In the genomic region with DNA sequence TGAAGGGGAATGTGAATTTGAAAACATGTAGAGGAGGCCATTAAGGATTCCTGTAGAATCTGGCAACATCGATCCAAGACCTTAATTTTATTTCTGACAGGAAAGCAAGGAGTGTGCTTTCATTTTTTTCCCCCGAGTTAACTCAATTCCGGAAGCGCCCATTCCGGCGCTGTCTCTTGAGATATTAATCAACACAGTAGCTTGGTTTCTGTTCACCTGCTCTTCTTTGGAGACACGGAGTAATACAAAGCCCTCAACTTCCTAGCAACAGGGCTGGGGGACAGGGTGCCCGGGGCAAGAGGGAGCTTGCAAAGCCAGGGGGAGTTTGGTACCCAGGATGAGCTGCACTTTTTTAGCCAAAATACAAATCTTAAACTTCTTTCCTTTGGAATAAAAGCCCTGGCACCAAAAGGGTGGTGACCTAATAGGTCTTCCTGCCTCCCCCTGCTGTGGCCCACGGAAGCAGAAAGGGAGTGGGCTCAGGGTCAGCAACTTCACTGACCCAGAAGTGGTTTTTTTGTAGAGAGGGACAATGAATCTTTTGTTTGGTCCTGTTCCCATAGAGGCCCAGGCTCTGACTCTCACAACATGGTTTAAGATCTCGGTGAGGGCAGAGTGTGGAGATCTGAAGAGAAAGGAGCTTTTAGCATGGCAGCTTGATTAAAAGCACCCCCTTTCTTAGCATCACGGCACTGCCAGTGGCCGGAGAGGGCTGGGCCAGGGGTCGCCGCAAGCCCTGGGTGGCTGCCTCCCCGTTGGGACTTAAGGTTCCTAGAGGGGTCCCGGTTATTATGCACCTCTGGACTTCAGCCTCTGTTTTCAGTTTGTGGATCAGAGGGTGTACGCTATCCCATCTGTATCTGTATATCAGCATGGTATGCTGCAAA, we compare ENCODE assay signal across 1 cellular context.
TF ChIP-seq lines count a peak whose summit lies in the region.

No MANE protein-coding gene starts in this region.

TF ChIP-seq in SK-N-SH treated with all-trans-retinoic acid at 6 μM for 48 hours, 23 proteins besides CTCF, POLR2A, EP300 and RAD21 (continued from another document):
- TF ChIP-seq, protein P1, sequence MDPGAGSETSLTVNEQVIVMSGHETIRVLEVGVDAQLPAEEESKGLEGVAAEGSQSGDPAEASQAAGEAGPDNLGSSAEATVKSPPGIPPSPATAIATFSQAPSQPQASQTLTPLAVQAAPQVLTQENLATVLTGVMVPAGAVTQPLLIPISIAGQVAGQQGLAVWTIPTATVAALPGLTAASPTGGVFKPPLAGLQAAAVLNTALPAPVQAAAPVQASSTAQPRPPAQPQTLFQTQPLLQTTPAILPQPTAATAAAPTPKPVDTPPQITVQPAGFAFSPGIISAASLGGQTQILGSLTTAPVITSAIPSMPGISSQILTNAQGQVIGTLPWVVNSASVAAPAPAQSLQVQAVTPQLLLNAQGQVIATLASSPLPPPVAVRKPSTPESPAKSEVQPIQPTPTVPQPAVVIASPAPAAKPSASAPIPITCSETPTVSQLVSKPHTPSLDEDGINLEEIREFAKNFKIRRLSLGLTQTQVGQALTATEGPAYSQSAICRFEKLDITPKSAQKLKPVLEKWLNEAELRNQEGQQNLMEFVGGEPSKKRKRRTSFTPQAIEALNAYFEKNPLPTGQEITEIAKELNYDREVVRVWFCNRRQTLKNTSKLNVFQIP (CRISPR knock-in tag; IDR thresholded peaks at IDR 0.05; ENCODE audit: borderline replicate concordance, low read depth): no peak
- TF ChIP-seq GLIS3 (CRISPR knock-in tag; IDR thresholded peaks at IDR 0.05): 0 out of 2 replicates have a peak, but pooled peaks have one; percentile 20
